8 cellular contexts compared by ENCODE assay signal in the genomic region with DNA sequence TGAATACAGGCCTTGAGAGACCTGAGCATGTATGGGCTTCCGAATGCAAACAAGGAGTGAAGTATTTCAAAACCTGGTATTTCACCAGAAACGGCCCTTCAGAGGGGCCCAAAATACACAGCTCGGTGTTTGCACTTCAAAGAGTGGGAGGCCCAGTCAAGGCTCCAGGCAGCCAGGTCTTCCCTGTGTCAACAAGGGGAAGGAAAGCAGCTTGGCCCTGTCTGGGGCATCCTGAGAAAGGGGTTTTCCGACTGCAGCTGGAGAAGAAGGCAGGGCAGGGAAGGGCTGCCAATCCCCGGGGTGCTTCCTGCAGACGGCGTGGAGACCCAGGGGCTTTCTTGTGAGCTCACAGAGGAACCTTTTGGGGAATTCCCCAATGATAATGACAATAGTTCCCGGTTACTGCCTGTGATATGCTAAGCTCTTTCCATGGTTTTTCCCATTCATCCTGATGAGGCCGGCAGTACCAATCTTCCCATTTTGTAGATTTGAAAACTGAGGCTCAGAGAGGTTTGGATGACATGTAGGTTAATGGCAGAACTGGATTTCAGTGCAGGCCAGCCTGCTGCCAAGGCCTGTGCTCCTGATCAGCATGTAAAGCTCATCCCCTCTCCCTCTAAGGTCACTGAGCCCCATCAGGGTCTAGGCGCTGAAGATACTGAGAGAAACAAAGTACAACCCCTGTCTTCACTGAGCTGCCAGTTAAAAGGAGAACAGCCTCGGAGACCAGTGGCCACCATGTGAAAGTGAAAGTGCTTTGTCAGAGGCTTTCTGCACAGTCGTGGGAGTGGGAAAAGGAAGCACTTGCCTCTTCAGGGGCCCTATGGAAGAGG. TPM values are rescaled to one million over a fixed set of nuclear protein-coding genes. Genes with fewer than 3 reads are reported as not detected.
DNase-seq lines count a peak whose midpoint lies in the region; ATAC-seq and TF ChIP-seq lines count a peak whose summit lies in the region.

No MANE protein-coding gene starts in this region.

- no peaks in the 10 kb centered on the region for H3K36me3 Mint-ChIP-seq in nephron progenitor cell (ENCODE audit: low read depth)

- no peaks in the 10 kb centered on the region for H3K9me3 Mint-ChIP-seq in nephron progenitor cell

- ATAC-seq in HG02970 (IDR thresholded peaks at IDR 0.05; ENCODE audit: low FRiP score, unreplicated experiment) (no peak), GM19463 (IDR thresholded peaks at IDR 0.05; ENCODE audit: unreplicated experiment) (no peak)

- peak overlapping the region; percentile 67 for H3K27ac Mint-ChIP-seq in nephron progenitor cell

- H3K27me3 Mint-ChIP-seq in nephron progenitor cell (ENCODE audit: low read depth, poor library complexity): peaks cover 25% of the 10 kb centered on the region

- peaks cover 90% of the 10 kb centered on the region for H3K4me1 Mint-ChIP-seq in nephron progenitor cell

- DNase-seq in activated naive CD4-positive, alpha-beta T cell treated with Interleukin-2 at 50 U/mL for 16 hours: peak; percentile 35
- DNase-seq in activated naive CD4-positive, alpha-beta T cell treated with anti-CD3 and anti-CD28 coated beads, Interleukin-2, amount 50 U/mL, for 16 hours: no peak
- DNase-seq in SKM-1 treated with dmso at 0.1 percent for 144 hours (lab: John Stamatoyannopoulos, UW; ENCODE audit: unreplicated experiment) (peak; percentile 58), dermis microvascular lymphatic vessel endothelial cell (ENCODE audit: low read depth in 2 of 2) (peak; percentile 18 to 73), nephron progenitor cell (no peak), NCI-H187 (lab: John Stamatoyannopoulos, UW) (no peak)

- TF ChIP-seq CTCF in nephron progenitor cell (IDR thresholded peaks at IDR 0.05): no peak

- no peak overlapping the region for H3K4me3 Mint-ChIP-seq in nephron progenitor cell

RNA-seq across cellular contexts. Expression of gene TLE3, which starts 43.0 kb away (rescaled TPM):
- 11.4 and 23.4 TPM in 2 replicates for total RNA-seq in dermis microvascular lymphatic vessel endothelial cell

Comparison
In these comparisons a context has a peak if more than half of its experiments do, and no peak if none do; other contexts are left out.
1. DNase-seq: peak in activated naive CD4-positive, alpha-beta T cell treated with Interleukin-2 at 50 U/mL for 16 hours (single experiment), SKM-1 treated with dmso at 0.1 percent for 144 hours (single experiment) and dermis microvascular lymphatic vessel endothelial cell (2 of 2); none in activated naive CD4-positive, alpha-beta T cell treated with anti-CD3 and anti-CD28 coated beads, Interleukin-2, amount 50 U/mL, for 16 hours (single experiment), nephron progenitor cell (single experiment) and NCI-H187 (0 of 2).